ENCODE assay signal across 9 cellular contexts in genomic region chr10:30587522-30588031, GRCh38. TPM values are rescaled to one million over a fixed set of nuclear protein-coding genes. Genes with fewer than 3 reads are reported as not detected.
A peak's percentile ranks its signal among the peaks of the same experiment; 100 is the strongest.
DNase-seq lines count a peak whose midpoint lies in the region; ATAC-seq and TF ChIP-seq lines count a peak whose summit lies in the region.
"Had no signal": no experiment of that assay in that cellular context is flagged by ENCODE, and none has a peak within 500 bp of the region (broad histone marks: within the 10 kb centered on the region; RNA-seq: fewer than 3 reads in every experiment).

No MANE protein-coding gene starts in this region.

- H3K9me3 ChIP-seq in parathyroid adenoma (ENCODE audit: control insufficient read depth, low read length): no peaks in the 10 kb centered on the region

- no peak for TF ChIP-seq CTCF in activated B cell treated with CpG ODN at 0.5 μM for 24 hours (IDR thresholded peaks at IDR 0.05)
- TF ChIP-seq CTCF in parathyroid adenoma (IDR thresholded peaks at IDR 0.05): no peak
- TF ChIP-seq CTCF in RWPE1 (conservative IDR thresholded peaks at IDR 0.05; ENCODE audit: low read depth): no peak

- intact Hi-C loops in activated B cell treated with CpG ODN at 0.5 μM for 24 hours (cut with micrococcal nuclease): loop anchor here (1.0 to 5.0 kb wide), 5 partner anchors 43 to 195 kb away; no protein-coding TSS in a partner anchor

- no peak overlapping the region for H3K9ac ChIP-seq in parathyroid adenoma

- POLR2A ChIA-PET in activated B cell treated with CpG ODN at 0.5 μM for 24 hours (lab: Charles Lee): interaction anchor here (0.6 to 1.4 kb wide), 7 partner anchors 58 to 731 kb away, joined by 3 to 7 read pairs (median 3); no protein-coding TSS in a partner anchor
- POLR2A ChIA-PET in RWPE1 (lab: Yijun Ruan, JAX; ENCODE audit: low non-redundant PET): no interaction called here

- peak; percentile 76 to 90 for DNase-seq in AML-193 (lab: John Stamatoyannopoulos, UW)
- DNase-seq in activated B cell treated with CpG ODN at 0.5 μM for 24 hours: peak; percentile 58
- DNase-seq in NCI-H187 treated with DMSO at 0.1 percent for 48 hours (lab: John Stamatoyannopoulos, UW): no peak
- DNase-seq in A172 (ENCODE audit: low spot score): no peak
- DNase-seq in RWPE1 (ENCODE audit: low spot score): no peak

- peak overlapping the region; percentile 62 for H3K4me3 Mint-ChIP-seq in activated B cell treated with CpG ODN at 0.5 μM for 24 hours

- no peak overlapping the region for H3K27ac ChIP-seq in parathyroid adenoma
- no peak overlapping the region for H3K27ac ChIP-seq in RWPE1

- H3K79me2 ChIP-seq in parathyroid adenoma: no peaks in the 10 kb centered on the region

- peak overlapping the region; percentile 19 for H2AFZ ChIP-seq in parathyroid adenoma

- H3K4me2 ChIP-seq in parathyroid adenoma (ENCODE audit: low read length): no peak overlapping the region

- H3K27me3 Mint-ChIP-seq in activated B cell treated with CpG ODN at 0.5 μM for 24 hours: no peaks in the 10 kb centered on the region

- peaks cover 55% of the 10 kb centered on the region for H3K4me1 Mint-ChIP-seq in activated B cell treated with CpG ODN at 0.5 μM for 24 hours

- CTCF ChIA-PET in activated B cell treated with CpG ODN at 0.5 μM for 24 hours (lab: Charles Lee) (interaction anchor here (1.0 to 7.4 kb wide), 5 partner anchors 51 to 228 kb away, joined by 3 to 156 read pairs (median 4); no protein-coding TSS in a partner anchor), RWPE1 (lab: Yijun Ruan, JAX) (interaction anchor here (0.7 kb wide), 1 partner anchor 173 kb away, joined by 4 read pairs; no protein-coding TSS in a partner anchor)

- H3K4me3 ChIP-seq in parathyroid adenoma (ENCODE audit: low read depth, low read length): no peak overlapping the region

- peak; percentile 83 for ATAC-seq in GM19351 (IDR thresholded peaks at IDR 0.05; ENCODE audit: unreplicated experiment)
- ATAC-seq in HG03139 (IDR thresholded peaks at IDR 0.05; ENCODE audit: unreplicated experiment): peak; percentile 75
- peak; percentile 90 for ATAC-seq in activated B cell treated with CpG ODN at 0.5 μM for 24 hours (ENCODE audit: low read depth)

- no peaks in the 10 kb centered on the region for H3K27me3 ChIP-seq in parathyroid adenoma (ENCODE audit: control insufficient read depth, insufficient read depth, low read length)

- no peaks in the 10 kb centered on the region for H3K36me3 Mint-ChIP-seq in activated B cell treated with CpG ODN at 0.5 μM for 24 hours (ENCODE audit: low read depth)

- H3K27ac Mint-ChIP-seq in activated B cell treated with CpG ODN at 0.5 μM for 24 hours: peak overlapping the region; percentile 84

- peaks cover 3% of the 10 kb centered on the region for H3K4me1 ChIP-seq in parathyroid adenoma

- H3K9me3 Mint-ChIP-seq in activated B cell treated with CpG ODN at 0.5 μM for 24 hours: no peaks in the 10 kb centered on the region

- no peaks in the 10 kb centered on the region for H3K36me3 ChIP-seq in parathyroid adenoma (ENCODE audit: control insufficient read depth, insufficient read depth, low read length)

RNA-seq across cellular contexts. Expression of gene LYZL2, which starts 42.0 kb away (rescaled TPM):
- not detected in 2 replicates for total RNA-seq in activated B cell treated with CpG ODN at 0.5 μM for 24 hours
- not detected in 2 replicates for total RNA-seq in A172 (2014; rRNA removed; shearing (Covaris generic))
- total RNA-seq: endothelial cell of umbilical vein had no signal

Comparison
In these comparisons a context has a peak if more than half of its experiments do, and no peak if none do; other contexts are left out.
1. DNase-seq: peak in AML-193 (2 of 2) and activated B cell treated with CpG ODN at 0.5 μM for 24 hours (single experiment); none in NCI-H187 treated with DMSO at 0.1 percent for 48 hours (single experiment), A172 (single experiment) and RWPE1 (single experiment).
2. Peak in every context shown above with its lines, with median percentiles within 50 percentile points of each other: ATAC-seq.